In the genomic region with DNA sequence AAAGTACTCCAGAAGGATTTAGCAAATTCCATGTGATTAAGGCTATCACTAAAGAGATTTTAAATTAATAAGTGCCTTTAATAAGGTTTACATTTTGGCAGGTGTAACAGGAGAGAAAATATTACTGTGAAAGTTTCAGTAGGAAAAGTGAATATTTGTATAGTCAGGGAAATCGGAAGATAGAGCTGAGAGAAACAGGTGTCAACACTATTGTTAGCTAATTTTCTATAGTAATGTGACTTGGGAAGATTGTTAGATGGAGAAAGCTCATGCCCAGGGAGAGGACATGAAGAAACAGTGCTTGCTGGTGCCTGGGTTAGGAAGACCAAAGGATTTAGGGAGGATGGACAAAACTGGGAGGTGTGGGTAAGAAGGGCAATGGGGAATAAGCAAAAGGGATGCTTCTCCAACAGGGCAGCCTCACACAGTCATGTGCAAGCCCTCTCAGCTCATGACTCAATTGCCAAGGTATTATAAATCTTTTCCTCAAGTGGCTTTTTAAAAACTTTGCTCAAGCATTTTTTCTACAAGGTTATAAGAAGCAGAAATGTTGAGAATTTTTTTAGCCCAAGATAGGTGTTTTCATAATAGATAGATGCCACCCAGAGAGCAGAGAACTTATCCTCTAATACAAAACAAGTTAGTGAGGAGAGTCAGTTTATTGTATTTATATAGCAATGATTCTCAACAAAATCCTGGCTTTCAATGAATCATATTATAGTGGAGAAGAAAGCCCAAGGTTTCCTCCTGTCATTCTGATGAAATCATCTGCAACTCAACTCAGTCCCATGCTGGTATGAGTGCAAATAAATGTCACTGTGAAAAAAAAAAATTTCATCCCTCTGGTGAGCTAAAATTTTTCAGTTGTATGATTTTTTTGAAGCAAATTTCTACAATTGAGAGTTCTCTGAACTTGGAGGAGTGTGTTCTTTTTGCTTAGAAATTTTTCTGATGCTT, we compare ENCODE assay signal across 24 cellular contexts.
A peak's percentile ranks its signal among the peaks of the same experiment; 100 is the strongest.
DNase-seq lines count a peak whose midpoint lies in the region; ATAC-seq and TF ChIP-seq lines count a peak whose summit lies in the region.
"Had no signal": no experiment of that assay in that cellular context is flagged by ENCODE, and none has a peak within 500 bp of the region (broad histone marks: within the 10 kb centered on the region; RNA-seq: fewer than 3 reads in every experiment).

No MANE protein-coding gene starts in this region.

- H3K4me3 ChIP-seq in A673 (ENCODE audit: low read depth, low read length, poor library complexity, severe bottlenecking) (no peak overlapping the region), fibroblast of mammary gland (ENCODE audit: control insufficient read depth, low read depth, low read length) (no peak overlapping the region), transverse colon (no peak overlapping the region)
- H3K4me3 ChIP-seq: esophagus muscularis mucosa, pancreas, right atrium auricular region had no signal

- no peak for TF ChIP-seq EP300 in transverse colon (IDR thresholded peaks at IDR 0.05; ENCODE audit: low read depth)

- no peak for ATAC-seq in HG02973 (IDR thresholded peaks at IDR 0.05; ENCODE audit: unreplicated experiment)
- no peak for ATAC-seq in esophagus mucosa
- ATAC-seq: activated T-cell treated with anti-CD3 and anti-CD28 coated beads, Interleukin-2, amount 50 U/mL, for 4 hours; left colon; naive thymus-derived CD8-positive, alpha-beta T cell; pancreas had no signal

- CTCF ChIA-PET in A673 (lab: Charles Lee) = no interaction called here
- CTCF ChIA-PET in HEK293T (lab: Yijun Ruan, JAX) = interaction anchor here (0.6 kb wide), 1 partner anchor 167 kb away, joined by 3 read pairs; no protein-coding TSS in a partner anchor

- H3K36me3 ChIP-seq in A673 (ENCODE audit: insufficient read depth, low read length, poor library complexity, severe bottlenecking) (no peaks in the 10 kb centered on the region), transverse colon (no peaks in the 10 kb centered on the region)
- H3K36me3 ChIP-seq: esophagus muscularis mucosa, pancreas, right atrium auricular region had no signal

- BruUV-seq in A673 (replicated peaks; lab: Mats Ljungman, UMichigan) = no TSS peak

- TF ChIP-seq CTCF in A673 (conservative IDR thresholded peaks at IDR 0.05; ENCODE audit: low read depth, low read length) = no peak
- no peak for TF ChIP-seq CTCF in fibroblast of mammary gland (conservative IDR thresholded peaks at IDR 0.05; ENCODE audit: control insufficient read depth, insufficient read depth, low read depth, low read length)
- no peak for TF ChIP-seq CTCF in transverse colon (IDR thresholded peaks at IDR 0.05)

- no peak for TF ChIP-seq POLR2A in transverse colon (IDR thresholded peaks at IDR 0.05)

- H3K9me3 ChIP-seq in A673 (ENCODE audit: low read depth, low read length, poor library complexity, severe bottlenecking) (no peaks in the 10 kb centered on the region), transverse colon (no peaks in the 10 kb centered on the region)
- H3K9me3 ChIP-seq: esophagus muscularis mucosa, pancreas, right atrium auricular region had no signal

- H3K27me3 ChIP-seq in A673 (replicated peaks; ENCODE audit: insufficient read depth, low read depth, low read length, poor library complexity) (no peaks in the 10 kb centered on the region), transverse colon (no peaks in the 10 kb centered on the region)
- H3K27me3 ChIP-seq: esophagus muscularis mucosa, pancreas, right atrium auricular region had no signal

- in situ Hi-C loops in transverse colon (cut with MboI; ENCODE audit: low pct_ligation_motif_present in 1 of 4, low pct_unique_long_range_greater_than_20kb in 1 of 4, low sequenced_read_pairs in 3 of 4) = no loop called here

- DNase-seq in A673 (ENCODE audit: low spot score) (peak; percentile 41), HEK293T (ENCODE audit: extremely low spot score) (no peak), SW480 (ENCODE audit: low spot score) (peak; percentile 43), fibroblast of mammary gland (ENCODE audit: low read depth) (peak; percentile 51), transverse colon (no peak), DMS 273 treated with DMSO at 0.1 percent for 48 hours (lab: John Stamatoyannopoulos, UW) (no peak)
- DNase-seq: activated naive CD4-positive, alpha-beta T cell treated with Interleukin-2 at 50 U/mL for 16 hours; activated T-cell treated with anti-CD3 and anti-CD28 coated beads, Interleukin-2, amount 50 U/mL, for 4 hours; anterior cingulate cortex; cerebellar nuclear complex; effector memory CD4-positive, alpha-beta T cell; H7; left colon; naive thymus-derived CD8-positive, alpha-beta T cell; NCI-H1694; NCI-H2171 treated with DMSO at 0.1 percent for 48 hours; NCI-H526 treated with DMSO at 0.1 percent for 48 hours; pancreas; SHP77; stimulated activated CD4-positive, alpha-beta T cell treated with anti-CD3 and anti-CD28 coated beads, Interleukin-4, amount 100 ng/mL, for 4 hours had no signal

- 67 to 73% methylated on average over 1 of the region's 1 CpG for WGBS in transverse colon (ENCODE audit: low coverage in 1 of 2), 2 donors

- intact Hi-C loops in A673 (cut with micrococcal nuclease; ENCODE audit: unreplicated experiment) = loop anchor here (5.0 to 10.0 kb wide), 2 partner anchors 157 to 350 kb away; no protein-coding TSS in a partner anchor
- intact Hi-C loops in transverse colon (cut with DNase I; ENCODE audit: low total_unique reads) = loop anchor here (5.0 kb wide), 1 partner anchor 927 kb away; no protein-coding TSS in a partner anchor

- H3K27ac ChIP-seq in A673 (ENCODE audit: low read depth, low read length, poor library complexity, severe bottlenecking) (peak overlapping the region; percentile 56), transverse colon (no peak overlapping the region)
- H3K27ac ChIP-seq: esophagus muscularis mucosa, pancreas, right atrium auricular region had no signal

- H3K4me1 ChIP-seq in A673 (ENCODE audit: insufficient read depth, low read length, poor library complexity, severe bottlenecking) = peaks cover 28% of the 10 kb centered on the region
- H3K4me1 ChIP-seq in transverse colon = no peaks in the 10 kb centered on the region
- H3K4me1 ChIP-seq: esophagus muscularis mucosa, pancreas, right atrium auricular region had no signal

- POLR2A ChIA-PET in A673 (lab: Charles Lee; ENCODE audit: low non-redundant PET) (no interaction called here), HEK293T (lab: Yijun Ruan, JAX) (no interaction called here)

TF ChIP-seq in HEK293T, 16 proteins besides CTCF, POLR2A, EP300 and RAD21:
- TF ChIP-seq CTBP1 (IDR thresholded peaks at IDR 0.05; ENCODE audit: borderline replicate concordance) = no peak
- TF ChIP-seq, protein P1, sequence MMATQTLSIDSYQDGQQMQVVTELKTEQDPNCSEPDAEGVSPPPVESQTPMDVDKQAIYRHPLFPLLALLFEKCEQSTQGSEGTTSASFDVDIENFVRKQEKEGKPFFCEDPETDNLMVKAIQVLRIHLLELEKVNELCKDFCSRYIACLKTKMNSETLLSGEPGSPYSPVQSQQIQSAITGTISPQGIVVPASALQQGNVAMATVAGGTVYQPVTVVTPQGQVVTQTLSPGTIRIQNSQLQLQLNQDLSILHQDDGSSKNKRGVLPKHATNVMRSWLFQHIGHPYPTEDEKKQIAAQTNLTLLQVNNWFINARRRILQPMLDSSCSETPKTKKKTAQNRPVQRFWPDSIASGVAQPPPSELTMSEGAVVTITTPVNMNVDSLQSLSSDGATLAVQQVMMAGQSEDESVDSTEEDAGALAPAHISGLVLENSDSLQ (IDR thresholded peaks at IDR 0.05) = 0 out of 2 replicates have a peak, but pooled peaks have one; percentile 34

Comparison
In these comparisons a context has a peak if more than half of its experiments do, and no peak if none do; other contexts are left out.
1. DNase-seq: peak in A673 (single experiment), SW480 (single experiment) and fibroblast of mammary gland (single experiment); none in HEK293T (single experiment), transverse colon (single experiment) and DMS 273 treated with DMSO at 0.1 percent for 48 hours (single experiment).